26 cellular contexts compared by ENCODE assay signal in the genomic region with DNA sequence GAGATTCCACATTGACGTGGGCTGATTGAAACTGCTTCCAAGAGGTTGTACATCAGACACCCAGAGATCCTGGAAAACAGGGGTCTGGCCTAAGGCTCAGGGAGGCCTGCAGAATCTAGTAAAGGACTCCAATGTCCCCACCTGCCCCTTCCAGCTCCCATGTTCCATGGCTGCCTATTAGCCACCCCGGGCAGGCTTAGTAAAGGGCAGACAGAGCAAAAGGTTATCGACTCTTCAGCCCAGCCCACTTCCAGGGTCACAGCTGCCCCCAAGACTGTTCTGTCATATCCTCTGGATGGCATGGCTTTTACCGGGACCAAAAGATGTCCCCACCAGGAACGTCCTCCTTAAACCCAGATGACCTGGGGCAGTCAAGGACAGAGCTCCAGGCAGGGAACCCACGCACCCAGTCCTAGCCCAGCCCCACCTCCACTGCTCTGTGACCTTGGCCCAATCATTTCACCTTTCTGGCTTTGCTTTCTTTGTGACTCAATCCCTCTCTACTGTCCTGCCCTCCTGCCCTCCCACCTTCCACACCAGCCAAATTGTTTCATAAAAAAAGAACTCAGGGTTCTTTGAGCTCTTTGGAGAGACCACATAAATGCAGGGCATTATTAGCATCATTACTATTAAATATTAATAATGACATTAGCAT. TPM values are rescaled to one million over a fixed set of nuclear protein-coding genes. Genes with fewer than 3 reads are reported as not detected.
"Had no signal": no experiment of that assay in that cellular context is flagged by ENCODE, and none has a peak within 500 bp of the region (broad histone marks: within the 10 kb centered on the region; RNA-seq: fewer than 3 reads in every experiment).

No MANE protein-coding gene starts in this region.

- H3K36me3 ChIP-seq: brain microvascular endothelial cell, MG63, SJCRH30 had no signal

- H3K27ac ChIP-seq: brain microvascular endothelial cell, SJCRH30, SK-N-MC had no signal

- H3K9me3 ChIP-seq: MG63, SJCRH30 had no signal

- DNase-seq: activated CD4-positive, alpha-beta T cell treated with anti-CD3 and anti-CD28 coated beads, Interleukin-2, amount 10 ng/mL, durations not matched to agents 24 days and 14 days; activated CD4-positive, alpha-beta T cell treated with anti-CD3 and anti-CD28 coated beads, Interleukin-2, amount 50 U/mL, for 4 hours; activated CD8-positive, alpha-beta T cell treated with anti-CD3 and anti-CD28 coated beads, Interleukin-2, amount 10 ng/mL, durations not matched to agents 7 days and 5 days; activated gamma-delta T cell treated with Interleukin-2 at 50 U/mL for 16 hours; activated naive CD4-positive, alpha-beta T cell treated with anti-CD3 and anti-CD28 coated beads for 36 hours; activated T-cell treated with anti-CD3 and anti-CD28 coated beads, Interleukin-2, amount 50 U/mL, for 4 hours; aorta; brain microvascular endothelial cell; Kasumi-1; KG1; MG63; NCI-H1048; NCI-H1105 treated with DMSO at 0.1 percent for 48 hours; NCI-H1436; NCI-H1694; NCI-H1930; NCI-H2081 treated with DMSO at 0.1 percent for 48 hours; NCI-H226; NCI-H446 treated with DMSO at 0.1 percent for 48 hours; NCI-H524 treated with DMSO at 0.1 percent for 48 hours; SHP77; SJCRH30 had no signal

- H3K4me3 ChIP-seq: MG63, SJCRH30, SK-N-MC had no signal

RNA-seq across cellular contexts. Expression of a gene that starts 4.8 kb away (rescaled TPM):
- total RNA-seq: activated CD4-positive, alpha-beta T cell treated with anti-CD3 and anti-CD28 coated beads, Interleukin-2, amount 10 ng/mL, durations not matched to agents 24 days and 14 days; activated CD8-positive, alpha-beta T cell treated with anti-CD3 and anti-CD28 coated beads, Interleukin-2, amount 10 ng/mL, durations not matched to agents 7 days and 5 days; activated naive CD4-positive, alpha-beta T cell treated with anti-CD3 and anti-CD28 coated beads for 36 hours; activated naive CD4-positive, alpha-beta T cell treated with anti-CD3 and anti-CD28 coated beads, Interleukin-2, amount 50 U/mL, for 72 hours; activated T-cell treated with anti-CD3 and anti-CD28 coated beads, Interleukin-2, amount 50 U/mL, for 4 hours; activated T-helper 1 cell treated with anti-CD3 and anti-CD28 coated beads, Interleukin-12 subunit alpha, Interleukin-12 subunit beta, Interleukin-2, Interleukin-4 antibody, amounts not matched to agents 30 ng/mL and 10 ng/mL and 1 ng/mL, durations not matched to agents 14 hours and 24 hours and 36 hours; RPMI7951 had no signal
- polyA plus RNA-seq: aorta had no signal
